Comparison of ENCODE assay signal across 19 cellular contexts in genomic region chr2:239216251-239216613, GRCh38.
DNase-seq lines count a peak whose midpoint lies in the region; ATAC-seq and TF ChIP-seq lines count a peak whose summit lies in the region.
"Had no signal": no experiment of that assay in that cellular context is flagged by ENCODE, and none has a peak within 500 bp of the region (broad histone marks: within the 10 kb centered on the region; RNA-seq: fewer than 3 reads in every experiment).

No MANE protein-coding gene starts in this region.

- 62 to 76% (median 66%) methylated on average over 5 of the region's 5 CpGs for WGBS in psoas muscle, 3 donors

- POLR2A ChIA-PET in activated CD4-positive, alpha-beta T cell treated with anti-CD3 and anti-CD28 coated beads, Interleukin-2, amount 10 ng/mL, durations not matched to agents 7 days and 5 days (lab: Charles Lee): no interaction called here

- H3K9me3 Mint-ChIP-seq in activated CD4-positive, alpha-beta T cell treated with anti-CD3 and anti-CD28 coated beads, Interleukin-2, amount 10 ng/mL, durations not matched to agents 7 days and 5 days: peaks cover 2% of the 10 kb centered on the region
- no peaks in the 10 kb centered on the region for H3K9me3 Mint-ChIP-seq in central memory CD8-positive, alpha-beta T cell

- CTCF ChIA-PET in activated CD4-positive, alpha-beta T cell treated with anti-CD3 and anti-CD28 coated beads, Interleukin-2, amount 10 ng/mL, durations not matched to agents 7 days and 5 days (lab: Charles Lee): interaction anchor here (0.7 to 1.4 kb wide), 2 partner anchors 12 to 156 kb away, joined by 4 to 5 read pairs; no protein-coding TSS in a partner anchor

- peaks cover 69% of the 10 kb centered on the region for H3K4me1 Mint-ChIP-seq in activated CD4-positive, alpha-beta T cell treated with anti-CD3 and anti-CD28 coated beads, Interleukin-2, amount 10 ng/mL, durations not matched to agents 7 days and 5 days
- peaks cover 74% of the 10 kb centered on the region for H3K4me1 Mint-ChIP-seq in central memory CD8-positive, alpha-beta T cell

- peaks cover 21% of the 10 kb centered on the region for H3K36me3 Mint-ChIP-seq in activated CD4-positive, alpha-beta T cell treated with anti-CD3 and anti-CD28 coated beads, Interleukin-2, amount 10 ng/mL, durations not matched to agents 7 days and 5 days (ENCODE audit: low read depth)
- H3K36me3 Mint-ChIP-seq in central memory CD8-positive, alpha-beta T cell (ENCODE audit: insufficient read depth): no peaks in the 10 kb centered on the region

- intact Hi-C loops in psoas muscle (cut with DNase I): no loop called here

- ATAC-seq in central memory CD8-positive, alpha-beta T cell (replicated peaks; ENCODE audit: extremely low read depth, poor library complexity, severe bottlenecking): no peak
- ATAC-seq in psoas muscle: no peak
- ATAC-seq: A549, esophagus mucosa, PC-3 had no signal

- peak overlapping the region; percentile 30 for H3K4me3 Mint-ChIP-seq in activated CD4-positive, alpha-beta T cell treated with anti-CD3 and anti-CD28 coated beads, Interleukin-2, amount 10 ng/mL, durations not matched to agents 7 days and 5 days
- H3K4me3 Mint-ChIP-seq in central memory CD8-positive, alpha-beta T cell: peak overlapping the region; percentile 54

- no peaks in the 10 kb centered on the region for H3K27me3 ChIP-seq in psoas muscle (ENCODE audit: insufficient read depth in 3 of 3, low read length in 2 of 3)
- H3K27me3 ChIP-seq: breast epithelium, SJCRH30, stomach had no signal

- H3K27ac ChIP-seq in KOPT-K1 (ENCODE audit: low read depth, low read length, poor library complexity, severe bottlenecking): peak overlapping the region; percentile 49
- peak overlapping the region; percentile 63 for H3K27ac ChIP-seq in psoas muscle
- H3K27ac ChIP-seq: A549, breast epithelium, SJCRH30 had no signal

- DNase-seq in activated CD4-positive, alpha-beta T cell treated with anti-CD3 and anti-CD28 coated beads, Interleukin-2, amount 10 ng/mL, durations not matched to agents 7 days and 5 days: no peak
- no peak for DNase-seq in activated CD4-positive, alpha-beta T cell treated with anti-CD3 and anti-CD28 coated beads for 48 hours
- no peak for DNase-seq in central memory CD8-positive, alpha-beta T cell (ENCODE audit: low spot score in 2 of 2)
- DNase-seq in psoas muscle (peak in 1 of 2 donors; percentile 15), Ammon's horn (ENCODE audit: low spot score) (no peak), NCI-H2081 (lab: John Stamatoyannopoulos, UW) (no peak), DMS114 treated with DMSO at 0.1 percent for 48 hours (lab: John Stamatoyannopoulos, UW; ENCODE audit: unreplicated experiment) (no peak)
- DNase-seq: H7, NCI-H1048, NCI-H2081 treated with DMSO at 0.1 percent for 48 hours, NCI-H526, PC-3, SJCRH30, stomach had no signal

- H3K4me3 ChIP-seq in psoas muscle: no peak overlapping the region
- H3K4me3 ChIP-seq: A549, breast epithelium, K562, SJCRH30, stomach had no signal

- TF ChIP-seq CTCF in psoas muscle (IDR thresholded peaks at IDR 0.05): no peak

- H3K27me3 Mint-ChIP-seq in activated CD4-positive, alpha-beta T cell treated with anti-CD3 and anti-CD28 coated beads, Interleukin-2, amount 10 ng/mL, durations not matched to agents 7 days and 5 days: no peaks in the 10 kb centered on the region
- H3K27me3 Mint-ChIP-seq in central memory CD8-positive, alpha-beta T cell: no peaks in the 10 kb centered on the region

- peaks cover 5% of the 10 kb centered on the region for H3K9me3 ChIP-seq in KOPT-K1 (ENCODE audit: insufficient read depth, low read length, poor library complexity, severe bottlenecking)
- H3K9me3 ChIP-seq in psoas muscle: no peaks in the 10 kb centered on the region
- H3K9me3 ChIP-seq: A549, breast epithelium, SJCRH30, stomach had no signal

- H3K27ac Mint-ChIP-seq in activated CD4-positive, alpha-beta T cell treated with anti-CD3 and anti-CD28 coated beads, Interleukin-2, amount 10 ng/mL, durations not matched to agents 7 days and 5 days: peak overlapping the region; percentile 89
- H3K27ac Mint-ChIP-seq in central memory CD8-positive, alpha-beta T cell (ENCODE audit: low read depth): peak overlapping the region; percentile 83

- H3K4me1 ChIP-seq in psoas muscle: peaks cover 80% of the 10 kb centered on the region
- H3K4me1 ChIP-seq: breast epithelium, SJCRH30 had no signal

- H3K36me3 ChIP-seq in KOPT-K1 (ENCODE audit: insufficient read depth, low read length) (peaks cover 21% of the 10 kb centered on the region; the same call in 1 of the 2 replicates), psoas muscle (ENCODE audit: insufficient read depth in 1 of 2, low read depth in 1 of 2) (no peaks in the 10 kb centered on the region)
- H3K36me3 ChIP-seq: breast epithelium, SJCRH30, stomach had no signal
